Comparison of ENCODE assay signal across 20 cellular contexts in the genomic region with DNA sequence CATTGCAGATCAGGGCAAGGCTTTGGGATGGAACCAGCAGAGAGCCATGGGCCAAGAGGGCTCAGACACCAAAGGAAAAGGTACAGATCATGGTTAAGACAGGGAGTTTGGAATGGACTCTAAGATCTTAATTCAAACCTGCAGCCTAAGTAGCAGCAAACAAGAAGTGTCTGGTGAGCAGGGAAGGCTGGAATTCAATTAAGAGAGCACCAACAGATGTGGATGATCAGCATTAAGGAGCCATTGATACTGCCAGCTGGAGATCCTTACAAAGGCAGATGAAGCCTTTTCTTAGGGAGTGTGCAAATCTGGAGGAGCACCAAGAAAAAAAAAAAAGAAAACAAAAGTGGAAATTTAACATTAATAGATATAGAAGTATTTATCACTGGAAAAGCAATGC.
A peak's percentile ranks its signal among the peaks of the same experiment; 100 is the strongest.
DNase-seq lines count a peak whose midpoint lies in the region; ATAC-seq and TF ChIP-seq lines count a peak whose summit lies in the region.
"Had no signal": no experiment of that assay in that cellular context is flagged by ENCODE, and none has a peak within 500 bp of the region (broad histone marks: within the 10 kb centered on the region; RNA-seq: fewer than 3 reads in every experiment).

No MANE protein-coding gene starts in this region.

- H2BK5ac ChIP-seq in H9 (ENCODE audit: insufficient read length, low read length) (no peak overlapping the region), mesenchymal stem cell (ENCODE audit: low read depth, low read length, poor library complexity, severe bottlenecking) (no peak overlapping the region)

- peaks cover 18% of the 10 kb centered on the region in 2 experiments for H3K4me1 Mint-ChIP-seq in H9
- H3K4me1 Mint-ChIP-seq in glutamatergic neuron (ENCODE audit: low read depth, unreplicated experiment) = peaks cover 6% of the 10 kb centered on the region
- no peaks in the 10 kb centered on the region for H3K4me1 Mint-ChIP-seq in naive thymus-derived CD8-positive, alpha-beta T cell

- ATAC-seq in naive thymus-derived CD8-positive, alpha-beta T cell = no peak
- ATAC-seq: A549, HepG2, K562, Panc1 had no signal

- H4K5ac ChIP-seq in H9 (ENCODE audit: insufficient read length, low read depth, low read length) = no peak overlapping the region

- no peak overlapping the region for H3K56ac ChIP-seq in H9 (ENCODE audit: insufficient read length, low read depth, low read length)

- POLR2A ChIA-PET in naive thymus-derived CD8-positive, alpha-beta T cell (lab: Charles Lee) = no interaction called here

- H3K36me3 ChIP-seq in mesenchymal stem cell (ENCODE audit: control insufficient read depth in 1 of 2, insufficient read depth in 2 of 2, low read depth in 1 of 2, low read length in 2 of 2) = no peaks in the 10 kb centered on the region
- H3K36me3 ChIP-seq: BE2C, HAP-1, MG63 had no signal

- no peaks in the 10 kb centered on the region for H3K27me3 ChIP-seq in H9 (ENCODE audit: insufficient read depth, low read length)
- no peaks in the 10 kb centered on the region for H3K27me3 ChIP-seq in mesenchymal stem cell (ENCODE audit: control insufficient read depth in 1 of 2, insufficient read depth in 1 of 2, low read length in 2 of 2)
- H3K27me3 ChIP-seq: BE2C, MG63 had no signal

- H2BK15ac ChIP-seq in H9 (ENCODE audit: low read depth, low read length) = no peak overlapping the region
- no peak overlapping the region for H2BK15ac ChIP-seq in mesenchymal stem cell (ENCODE audit: low read depth, poor library complexity, severe bottlenecking)

- H2BK12ac ChIP-seq in H9 (ENCODE audit: insufficient read length, low read depth, low read length) = no peak overlapping the region
- H2BK12ac ChIP-seq in mesenchymal stem cell (ENCODE audit: low read length in 2 of 2) = peak overlapping the region in 1 of 2 experiments; percentile 4

- H3K14ac ChIP-seq in H9 (ENCODE audit: insufficient read depth, low read length) (no peak overlapping the region), mesenchymal stem cell (ENCODE audit: low read length in 2 of 2) (no peak overlapping the region)

- H3K27ac ChIP-seq in H9 (ENCODE audit: insufficient read length, low read depth, low read length) (no peak overlapping the region), mesenchymal stem cell (ENCODE audit: low read length, poor library complexity, severe bottlenecking) (no peak overlapping the region)
- H3K27ac ChIP-seq: A549 had no signal

- no peak overlapping the region for H2BK120ac ChIP-seq in H9 (ENCODE audit: low read depth, low read length, poor library complexity, severe bottlenecking)
- no peak overlapping the region for H2BK120ac ChIP-seq in mesenchymal stem cell (ENCODE audit: low read depth, low read length)

- H3K9me3 ChIP-seq in H9 (ENCODE audit: control insufficient read depth, low read depth, low read length) = no peaks in the 10 kb centered on the region
- H3K9me3 ChIP-seq in mesenchymal stem cell (ENCODE audit: control insufficient read depth, low read length) = no peaks in the 10 kb centered on the region
- H3K9me3 ChIP-seq: A549, BE2C, HAP-1, MG63 had no signal

- H3K4me3 Mint-ChIP-seq in H9 (no peak overlapping the region), glutamatergic neuron (ENCODE audit: unreplicated experiment) (no peak overlapping the region)
- no peak overlapping the region for H3K4me3 Mint-ChIP-seq in naive thymus-derived CD8-positive, alpha-beta T cell

- H2AK5ac ChIP-seq in H9 (ENCODE audit: insufficient read length, low read length) (no peak overlapping the region), mesenchymal stem cell (ENCODE audit: low read length, severe bottlenecking) (no peak overlapping the region)

- H3K4me3 ChIP-seq in mesenchymal stem cell (ENCODE audit: insufficient read depth in 1 of 2, low read depth in 1 of 2, low read length in 2 of 2) = no peak overlapping the region
- H3K4me3 ChIP-seq: A549, HAP-1, K562, MG63 had no signal

- H3K4me2 ChIP-seq in H9 (ENCODE audit: insufficient read depth, insufficient read length, low read length) = no peak overlapping the region
- H3K4me2 ChIP-seq in mesenchymal stem cell (ENCODE audit: low read length, poor library complexity, severe bottlenecking) = no peak overlapping the region
- H3K4me2 ChIP-seq: A549 had no signal

- H2AFZ ChIP-seq in H9 (ENCODE audit: low read length) (no peak overlapping the region), mesenchymal stem cell (ENCODE audit: low read depth, low read length) (no peak overlapping the region)

- H3K27ac Mint-ChIP-seq in H9 (peak overlapping the region; percentile 11 to 39 (median 29); a peak in 6 of 7 replicates), glutamatergic neuron (ENCODE audit: unreplicated experiment) (peak overlapping the region; percentile 12)
- no peak overlapping the region for H3K27ac Mint-ChIP-seq in naive thymus-derived CD8-positive, alpha-beta T cell

- H3T11ph ChIP-seq in H9 (ENCODE audit: low read length) = no peak overlapping the region

- H3K4me1 ChIP-seq in H9 (ENCODE audit: insufficient read depth, low read length) (peaks cover 5% of the 10 kb centered on the region; the same call in 1 of the 2 replicates), mesenchymal stem cell (ENCODE audit: control insufficient read depth, insufficient read depth, low read depth, low read length) (no peaks in the 10 kb centered on the region)
- H3K4me1 ChIP-seq: A549, HAP-1 had no signal

- H3K9ac ChIP-seq in H9 (ENCODE audit: extremely low read depth, insufficient read length, low read length) = no peak overlapping the region
- H3K9ac ChIP-seq in mesenchymal stem cell (ENCODE audit: low read length) = no peak overlapping the region

- DNase-seq in H9 (no peak), NCI-H82 treated with DMSO at 0.1 percent for 48 hours (lab: John Stamatoyannopoulos, UW; ENCODE audit: unreplicated experiment) (peak; percentile 49), glutamatergic neuron (no peak), mesenchymal stem cell (no peak), NCI-H1694 (lab: John Stamatoyannopoulos, UW) (no peak), NCI-H2081 treated with DMSO at 0.1 percent for 48 hours (lab: John Stamatoyannopoulos, UW) (no peak)
- DNase-seq in naive thymus-derived CD8-positive, alpha-beta T cell = no peak
- DNase-seq: BE2C, EL, GF-D8, MG63, NCI-H1417 treated with DMSO at 0.1 percent for 48 hours, NCI-H1930, NCI-H526, SIG-M5 had no signal

- H3K79me2 ChIP-seq in H9 (ENCODE audit: insufficient read depth, low read length) = no peaks in the 10 kb centered on the region

- peaks cover 0 to 12% (median 0%) of the 10 kb centered on the region in 3 experiments; a peak in 2 of 7 replicates for H3K36me3 Mint-ChIP-seq in H9 (ENCODE audit: insufficient read depth in 1 of 3, low read depth in 3 of 3)
- no peaks in the 10 kb centered on the region for H3K36me3 Mint-ChIP-seq in glutamatergic neuron (ENCODE audit: unreplicated experiment)
- H3K36me3 Mint-ChIP-seq in naive thymus-derived CD8-positive, alpha-beta T cell = no peaks in the 10 kb centered on the region

- H3K23me2 ChIP-seq in H9 (ENCODE audit: insufficient read length, low read depth, low read length, poor library complexity, severe bottlenecking) = no peaks in the 10 kb centered on the region

- H4K91ac ChIP-seq in H9 (ENCODE audit: insufficient read length, low read depth, low read length) (no peak overlapping the region), mesenchymal stem cell (ENCODE audit: low read length) (no peak overlapping the region)

- H3K9me3 Mint-ChIP-seq in H9 (no peaks in the 10 kb centered on the region; a peak in 1 of 5 replicates), glutamatergic neuron (ENCODE audit: unreplicated experiment) (peaks cover 2% of the 10 kb centered on the region)
- H3K9me3 Mint-ChIP-seq in naive thymus-derived CD8-positive, alpha-beta T cell = peaks cover 0 to 3% (median 0%) of the 10 kb centered on the region in 9 donors

- H3K23ac ChIP-seq in H9 (ENCODE audit: insufficient read length, low read depth, low read length) = no peak overlapping the region
- no peak overlapping the region for H3K23ac ChIP-seq in mesenchymal stem cell (ENCODE audit: low read length in 2 of 2)

- no peak for TF ChIP-seq CTCF in H9 (conservative IDR thresholded peaks at IDR 0.05)
- no peak for TF ChIP-seq CTCF in glutamatergic neuron (IDR thresholded peaks at IDR 0.05; ENCODE audit: partially characterized antibody, unreplicated experiment)

- no peaks in the 10 kb centered on the region for H4K20me1 ChIP-seq in H9 (ENCODE audit: control insufficient read depth, insufficient read depth, insufficient read length)

- H2BK20ac ChIP-seq in H9 (ENCODE audit: low read depth, low read length, poor library complexity, severe bottlenecking) = no peak overlapping the region

- no peak overlapping the region for H3K18ac ChIP-seq in H9 (ENCODE audit: insufficient read length, low read depth, low read length)
- no peak overlapping the region for H3K18ac ChIP-seq in mesenchymal stem cell (ENCODE audit: low read depth in 1 of 2, low read length in 2 of 2)

- H3K79me1 ChIP-seq in H9 (ENCODE audit: insufficient read depth, low read depth, low read length, poor library complexity, severe bottlenecking) (no peaks in the 10 kb centered on the region), mesenchymal stem cell (replicated peaks; ENCODE audit: low read length, poor library complexity, severe bottlenecking) (no peaks in the 10 kb centered on the region)

- H4K8ac ChIP-seq in H9 (replicated peaks; ENCODE audit: insufficient read length, low read depth, low read length) (no peak overlapping the region), mesenchymal stem cell (ENCODE audit: low read length) (peak overlapping the region; percentile 48)

- H3K4ac ChIP-seq in H9 (ENCODE audit: low read depth, low read length) (no peak overlapping the region), mesenchymal stem cell (ENCODE audit: low read depth in 1 of 2, low read length in 2 of 2) (no peak overlapping the region)

- no peaks in the 10 kb centered on the region for H3K27me3 Mint-ChIP-seq in H9 (ENCODE audit: low read depth)
- peaks cover 2% of the 10 kb centered on the region for H3K27me3 Mint-ChIP-seq in glutamatergic neuron (ENCODE audit: unreplicated experiment)
- H3K27me3 Mint-ChIP-seq in naive thymus-derived CD8-positive, alpha-beta T cell = no peaks in the 10 kb centered on the region

Comparison
In these comparisons a context has a peak if more than half of its experiments do, and no peak if none do; other contexts are left out.
1. H3K27ac Mint-ChIP-seq: peak in H9 (3 of 3) and glutamatergic neuron (single experiment); none in naive thymus-derived CD8-positive, alpha-beta T cell (0 of 10).